ENCODE assay signal across 8 cellular contexts in genomic region chr1:162822391-162823200, GRCh38. TPM values are rescaled to one million over a fixed set of nuclear protein-coding genes. Genes with fewer than 3 reads are reported as not detected.
DNase-seq lines count a peak whose midpoint lies in the region; ATAC-seq, FAIRE-seq and TF ChIP-seq lines count a peak whose summit lies in the region.

No MANE protein-coding gene starts in this region.

- CTCF ChIA-PET in A673 (lab: Charles Lee): no interaction called here
- CTCF ChIA-PET in endothelial cell of umbilical vein (lab: Charles Lee): interaction anchor here (0.6 to 1.9 kb wide), 7 partner anchors 11 to 493 kb away, joined by 3 to 13 read pairs (median 5); partner anchors contain the start of gene RGS5

- H2AFZ ChIP-seq in endothelial cell of umbilical vein (ENCODE audit: low read depth, low read length): peak overlapping the region; percentile 94

- no peaks in the 10 kb centered on the region for H3K36me3 ChIP-seq in A673 (ENCODE audit: insufficient read depth, low read length, poor library complexity, severe bottlenecking)
- H3K36me3 ChIP-seq in Peyer's patch: no peaks in the 10 kb centered on the region
- H3K36me3 ChIP-seq in endothelial cell of umbilical vein (ENCODE audit: control insufficient read depth in 2 of 2, extremely low read depth in 1 of 2, insufficient read depth in 2 of 2, low read length in 2 of 2): no peaks in the 10 kb centered on the region
- no peaks in the 10 kb centered on the region for H3K36me3 ChIP-seq in mucosa of stomach (ENCODE audit: control insufficient read depth, insufficient read depth, low read length)

- H4K20me1 ChIP-seq in endothelial cell of umbilical vein (replicated peaks; ENCODE audit: control insufficient read depth, extremely low read depth, insufficient read depth, low read length): no peaks in the 10 kb centered on the region

- H3K4me3 ChIP-seq in A673 (ENCODE audit: low read depth, low read length, poor library complexity, severe bottlenecking) (peak overlapping the region; percentile 53), Peyer's patch (peak overlapping the region in 3 of 4 donors; percentile 1 to 44 (median 41)), endothelial cell of umbilical vein (replicated peaks in 1 of 3; ENCODE audit: insufficient read depth in 1 of 3, low read depth in 1 of 3, low read length in 3 of 3) (peak overlapping the region; percentile 13 to 42 (median 41)), mucosa of stomach (ENCODE audit: low read length) (peak overlapping the region; percentile 28)

- FAIRE-seq in H54 (lab: Jason Lieb, UNC) (no peak), endothelial cell of umbilical vein (lab: Jason Lieb, UNC) (no peak)

- no peaks in the 10 kb centered on the region for H3K27me3 ChIP-seq in A673 (replicated peaks; ENCODE audit: insufficient read depth, low read depth, low read length, poor library complexity)
- H3K27me3 ChIP-seq in Peyer's patch: no peaks in the 10 kb centered on the region
- H3K27me3 ChIP-seq in endothelial cell of umbilical vein (ENCODE audit: control insufficient read depth in 2 of 2, insufficient read depth in 2 of 2, low read length in 2 of 2): no peaks in the 10 kb centered on the region
- H3K27me3 ChIP-seq in mucosa of stomach (ENCODE audit: control insufficient read depth, insufficient read depth, low read length): peaks cover 16% of the 10 kb centered on the region

- peak overlapping the region; percentile 70 for H3K27ac ChIP-seq in A673 (ENCODE audit: low read depth, low read length, poor library complexity, severe bottlenecking)
- no peak overlapping the region for H3K27ac ChIP-seq in Peyer's patch
- H3K27ac ChIP-seq in endothelial cell of umbilical vein (ENCODE audit: insufficient read depth, low read depth, low read length): no peak overlapping the region

- H3K9me3 ChIP-seq in A673 (ENCODE audit: low read depth, low read length, poor library complexity, severe bottlenecking) (no peaks in the 10 kb centered on the region), Peyer's patch (no peaks in the 10 kb centered on the region), endothelial cell of umbilical vein (replicated peaks; ENCODE audit: control insufficient read depth, insufficient read depth, low read length) (no peaks in the 10 kb centered on the region), mucosa of stomach (ENCODE audit: control insufficient read depth, low read length) (no peaks in the 10 kb centered on the region)

- no peaks in the 10 kb centered on the region for H3K9me1 ChIP-seq in endothelial cell of umbilical vein (replicated peaks; ENCODE audit: control insufficient read depth, extremely low read depth, insufficient read depth, low read length)

- TF ChIP-seq POLR2A in H54 (IDR thresholded peaks at IDR 0.05; ENCODE audit: low read depth, low read length) (no peak), Peyer's patch (IDR thresholded peaks at IDR 0.05) (no peak), endothelial cell of umbilical vein (IDR thresholded peaks at IDR 0.05; ENCODE audit: low read depth, low read length) (no peak), GM18505 (IDR thresholded peaks at IDR 0.05; ENCODE audit: borderline replicate concordance, extremely low read depth, insufficient read depth, insufficient read length) (no peak)

- dilution Hi-C loops in endothelial cell of umbilical vein (cut with MboI; ENCODE audit: extremely low pct_ligation_motif_present, low sequenced_read_pairs): no loop called here

- TF ChIP-seq CTCF in A673 (conservative IDR thresholded peaks at IDR 0.05; ENCODE audit: low read depth, low read length) (0 out of 2 replicates have a peak, but pooled peaks have one; percentile 8), Peyer's patch (IDR thresholded peaks at IDR 0.05) (no peak), endothelial cell of umbilical vein (IDR thresholded peaks at IDR 0.05; ENCODE audit: extremely low read depth in 1 of 2, insufficient read depth in 1 of 2, low read depth in 1 of 2, low read length in 2 of 2) (peak in 1 of 2 donors; percentile 2)

- H3K4me2 ChIP-seq in endothelial cell of umbilical vein (ENCODE audit: insufficient read depth, low read length): peak overlapping the region; percentile 76

- POLR2A ChIA-PET in A673 (lab: Charles Lee; ENCODE audit: low non-redundant PET): interaction anchor here (0.7 kb wide), 1 partner anchor 190 kb away, joined by 4 read pairs; no protein-coding TSS in a partner anchor
- POLR2A ChIA-PET in endothelial cell of umbilical vein (lab: Charles Lee): no interaction called here

- peak overlapping the region; percentile 30 for H3K9ac ChIP-seq in endothelial cell of umbilical vein (replicated peaks; ENCODE audit: extremely low read depth, insufficient read depth, low read length)
- peak overlapping the region; percentile 4 for H3K9ac ChIP-seq in mucosa of stomach (ENCODE audit: low read length)

- intact Hi-C loops in A673 (cut with micrococcal nuclease; ENCODE audit: unreplicated experiment): loop anchor here (10.0 kb wide), 1 partner anchor 208 kb away; no protein-coding TSS in a partner anchor
- intact Hi-C loops in endothelial cell of umbilical vein (cut with micrococcal nuclease): no loop called here

- BruUV-seq in A673 (replicated peaks; lab: Mats Ljungman, UMichigan) (no TSS peak), endothelial cell of umbilical vein (replicated peaks; lab: Mats Ljungman, UMichigan) (no TSS peak)

- DNase-seq in A673 (ENCODE audit: low spot score) (peak; percentile 65), H54 (ENCODE audit: insufficient read length, low spot score) (peak; percentile 53), Peyer's patch (peak in 1 of 3 donors; percentile 49), endothelial cell of umbilical vein (ENCODE audit: low read depth, low spot score) (peak; percentile 25), COLO829 (ENCODE audit: low spot score) (no peak)

- H3K4me1 ChIP-seq in A673 (ENCODE audit: insufficient read depth, low read length, poor library complexity, severe bottlenecking) (peaks cover 26% of the 10 kb centered on the region), Peyer's patch (peaks cover 0 to 8% (median 2%) of the 10 kb centered on the region in 4 donors), endothelial cell of umbilical vein (ENCODE audit: control insufficient read depth, extremely low read depth, insufficient read depth, low read length) (peaks cover 16% of the 10 kb centered on the region), mucosa of stomach (ENCODE audit: control insufficient read depth, insufficient read depth, low read length) (peaks cover 12% of the 10 kb centered on the region)

- H3K79me2 ChIP-seq in endothelial cell of umbilical vein (ENCODE audit: control insufficient read depth, insufficient read depth, low read length): no peaks in the 10 kb centered on the region

- ATAC-seq in GM18505 (IDR thresholded peaks at IDR 0.05; ENCODE audit: unreplicated experiment): no peak
- no peak for ATAC-seq in GM19452 (IDR thresholded peaks at IDR 0.05; ENCODE audit: unreplicated experiment)

TF ChIP-seq in endothelial cell of umbilical vein, 7 proteins besides CTCF, POLR2A, EP300 and RAD21:
- TF ChIP-seq MYC (IDR thresholded peaks at IDR 0.05; ENCODE audit: low read depth, low read length): no peak
- no peak for TF ChIP-seq GATA2 (IDR thresholded peaks at IDR 0.05; ENCODE audit: insufficient read depth, insufficient read length, low read depth, low read length)
- TF ChIP-seq EZH2 (IDR thresholded peaks at IDR 0.05; ENCODE audit: borderline replicate concordance, low read depth, low read length, severe bottlenecking): no peak
- TF ChIP-seq JUN (IDR thresholded peaks at IDR 0.05; ENCODE audit: borderline replicate concordance, insufficient read depth, insufficient read length, low read depth): no peak
- TF ChIP-seq POLR2AphosphoS5 (IDR thresholded peaks at IDR 0.05; ENCODE audit: insufficient read depth, low read depth, low read length): no peak
- TF ChIP-seq FOS (IDR thresholded peaks at IDR 0.05; ENCODE audit: borderline replicate concordance, insufficient read depth, low read length): no peak
- TF ChIP-seq, protein P1, sequence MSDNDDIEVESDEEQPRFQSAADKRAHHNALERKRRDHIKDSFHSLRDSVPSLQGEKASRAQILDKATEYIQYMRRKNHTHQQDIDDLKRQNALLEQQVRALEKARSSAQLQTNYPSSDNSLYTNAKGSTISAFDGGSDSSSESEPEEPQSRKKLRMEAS (IDR thresholded peaks at IDR 0.05; ENCODE audit: insufficient read depth, insufficient read length): no peak

RNA-seq across cellular contexts. Expression of gene HSD17B7, which starts 32.1 kb away (rescaled TPM):
- 49.4 and 55.6 TPM in 2 replicates for total RNA-seq in A673 (2021)
- total RNA-seq in Peyer's patch: 10 to 100 TPM; 24.0 to 56.9 (median 36.0) TPM
- total RNA-seq in endothelial cell of umbilical vein: 25.6 and 26.6 TPM in 2 replicates
- polyA plus RNA-seq in endothelial cell of umbilical vein: 15.9 and 17.7 TPM in 2 replicates
- 17.4 and 19.0 TPM in 2 replicates for polyA plus RNA-seq in endothelial cell of umbilical vein (2011; cell fraction: cytosol; rRNA removed)
- 26.8 and 32.6 TPM in 2 replicates for polyA plus RNA-seq in endothelial cell of umbilical vein (2011; cell fraction: nucleus; rRNA removed)
- polyA plus RNA-seq in endothelial cell of umbilical vein (2012): 10.1 and 14.8 TPM in 2 replicates
- 30.6 and 40.0 TPM in 2 replicates for polyA minus RNA-seq in endothelial cell of umbilical vein
- 9.0 TPM for polyA minus RNA-seq in endothelial cell of umbilical vein (2011; cell fraction: cytosol; rRNA and poly(A)+ RNA removed)
- polyA minus RNA-seq in endothelial cell of umbilical vein (2011; cell fraction: nucleus; rRNA and poly(A)+ RNA removed): 21.5 and 32.9 TPM in 2 replicates

RNA-seq across cellular contexts. Expression of gene CCDC190, which starts 38.4 kb away (rescaled TPM):
- total RNA-seq in A673 (2021) (0.39 TPM in 1 of 2 replicates, not detected in the other), Peyer's patch (not detected), endothelial cell of umbilical vein (4.5 and 9.0 TPM in 2 replicates)
- 1.9 and 3.7 TPM in 2 replicates for polyA plus RNA-seq in endothelial cell of umbilical vein
- polyA plus RNA-seq in endothelial cell of umbilical vein (2011; cell fraction: cytosol; rRNA removed): 8.6 and 9.5 TPM in 2 replicates
- 14.6 and 22.8 TPM in 2 replicates for polyA plus RNA-seq in endothelial cell of umbilical vein (2011; cell fraction: nucleus; rRNA removed)
- polyA plus RNA-seq in endothelial cell of umbilical vein (2012): 3.3 and 5.7 TPM in 2 replicates
- 2.8 and 4.0 TPM in 2 replicates for polyA minus RNA-seq in endothelial cell of umbilical vein
- polyA minus RNA-seq in endothelial cell of umbilical vein (2011; cell fraction: cytosol; rRNA and poly(A)+ RNA removed): not detected
- 18.8 and 25.0 TPM in 2 replicates for polyA minus RNA-seq in endothelial cell of umbilical vein (2011; cell fraction: nucleus; rRNA and poly(A)+ RNA removed)
